18 cellular contexts compared by ENCODE assay signal in genomic region chr17:48014603-48015037, GRCh38. TPM values are rescaled to one million over a fixed set of nuclear protein-coding genes. Genes with fewer than 3 reads are reported as not detected.
A peak's percentile ranks its signal among the peaks of the same experiment; 100 is the strongest.
DNase-seq lines count a peak whose midpoint lies in the region; ATAC-seq and TF ChIP-seq lines count a peak whose summit lies in the region.
"Had no signal": no experiment of that assay in that cellular context is flagged by ENCODE, and none has a peak within 500 bp of the region (broad histone marks: within the 10 kb centered on the region; RNA-seq: fewer than 3 reads in every experiment).

No MANE protein-coding gene starts in this region.

- no peak for ATAC-seq in stimulated activated memory B cell treated with anti-CD40 and anti-IgM and Interleukin-4, amounts not matched to agents 10 μg/mL and 1 μg/mL and 100 μg/mL, for 72 hours
- ATAC-seq in GM18498 (IDR thresholded peaks at IDR 0.05; ENCODE audit: unreplicated experiment) (no peak), GM18520 (IDR thresholded peaks at IDR 0.05; ENCODE audit: unreplicated experiment) (no peak)
- ATAC-seq: pancreas had no signal

- no peak overlapping the region for H3K4me3 Mint-ChIP-seq in stimulated activated memory B cell treated with anti-CD40 and anti-IgM and Interleukin-4, amounts not matched to agents 10 μg/mL and 1 μg/mL and 100 μg/mL, for 72 hours
- H3K4me3 Mint-ChIP-seq: activated CD4-positive, alpha-beta T cell treated with anti-CD3 and anti-CD28 coated beads, Interleukin-2, amount 10 ng/mL, durations not matched to agents 24 days and 14 days; activated naive CD8-positive, alpha-beta T cell; CD8-positive, alpha-beta memory T cell had no signal

- no peaks in the 10 kb centered on the region for H3K9me3 Mint-ChIP-seq in stimulated activated memory B cell treated with anti-CD40 and anti-IgM and Interleukin-4, amounts not matched to agents 10 μg/mL and 1 μg/mL and 100 μg/mL, for 72 hours
- H3K9me3 Mint-ChIP-seq: activated CD4-positive, alpha-beta T cell treated with anti-CD3 and anti-CD28 coated beads, Interleukin-2, amount 10 ng/mL, durations not matched to agents 24 days and 14 days; CD8-positive, alpha-beta memory T cell had no signal

- TF ChIP-seq CTCF in dorsolateral prefrontal cortex (IDR thresholded peaks at IDR 0.05 in 54 of 56, conservative IDR thresholded peaks at IDR 0.05 in 2 of 56; ENCODE audit: low read depth in 1 of 56, partially characterized antibody in 56 of 56): no peak

- no peaks in the 10 kb centered on the region for H3K27me3 ChIP-seq in dorsolateral prefrontal cortex
- H3K27me3 ChIP-seq: pancreas had no signal

- peaks cover 23% of the 10 kb centered on the region for H3K4me1 Mint-ChIP-seq in stimulated activated memory B cell treated with anti-CD40 and anti-IgM and Interleukin-4, amounts not matched to agents 10 μg/mL and 1 μg/mL and 100 μg/mL, for 72 hours

- no peak overlapping the region for H3K4me3 ChIP-seq in dorsolateral prefrontal cortex
- H3K4me3 ChIP-seq: pancreas had no signal

- DNase-seq in NCI-H82 treated with DMSO at 0.1 percent for 48 hours (lab: John Stamatoyannopoulos, UW; ENCODE audit: unreplicated experiment) (peak; percentile 77), NCI-H82 (lab: John Stamatoyannopoulos, UW) (no peak), NCI-H2107 (lab: John Stamatoyannopoulos, UW) (peak; percentile 56), dorsolateral prefrontal cortex (no peak), cortex of kidney (lab: John Stamatoyannopoulos, UW) (no peak)
- DNase-seq: activated CD4-positive, alpha-beta T cell treated with anti-CD3 and anti-CD28 coated beads, Interleukin-2, amount 10 ng/mL, durations not matched to agents 24 days and 14 days; CD8-positive, alpha-beta memory T cell; hippocampal formation; kidney glomerular epithelial cell; NCI-H2081 treated with DMSO at 0.1 percent for 48 hours; pancreas; stimulated activated naive CD4-positive, alpha-beta T cell treated with Interleukin-2 at 50 U/mL for 16 hours; T1000 had no signal

- H3K27ac ChIP-seq in dorsolateral prefrontal cortex: peak overlapping the region in 38 of 59 donors; percentile 1 to 77 (median 54)
- H3K27ac ChIP-seq: HL-60, pancreas had no signal

- peak overlapping the region; percentile 2 for H3K27ac Mint-ChIP-seq in stimulated activated memory B cell treated with anti-CD40 and anti-IgM and Interleukin-4, amounts not matched to agents 10 μg/mL and 1 μg/mL and 100 μg/mL, for 72 hours
- H3K27ac Mint-ChIP-seq: activated CD4-positive, alpha-beta T cell treated with anti-CD3 and anti-CD28 coated beads, Interleukin-2, amount 10 ng/mL, durations not matched to agents 24 days and 14 days; activated naive CD8-positive, alpha-beta T cell; CD8-positive, alpha-beta memory T cell had no signal

- intact Hi-C loops in dorsolateral prefrontal cortex (cut with DNase I): no loop called here

- H3K36me3 Mint-ChIP-seq in stimulated activated memory B cell treated with anti-CD40 and anti-IgM and Interleukin-4, amounts not matched to agents 10 μg/mL and 1 μg/mL and 100 μg/mL, for 72 hours: no peaks in the 10 kb centered on the region
- H3K36me3 Mint-ChIP-seq: activated naive CD8-positive, alpha-beta T cell; CD8-positive, alpha-beta memory T cell had no signal

- H3K27me3 Mint-ChIP-seq in stimulated activated memory B cell treated with anti-CD40 and anti-IgM and Interleukin-4, amounts not matched to agents 10 μg/mL and 1 μg/mL and 100 μg/mL, for 72 hours: peaks cover 16% of the 10 kb centered on the region

RNA-seq across cellular contexts. Expression of gene COPZ2, which starts 23.0 kb away (rescaled TPM):
- total RNA-seq in dorsolateral prefrontal cortex: 10 to 100 TPM in 59 of 120 experiments, 1 to 10 TPM in 61; 3.8 to 22.7 (median 9.8) TPM

RNA-seq across cellular contexts. Expression of gene NFE2L1, which starts 33.5 kb away (rescaled TPM):
- 100 to 1,000 TPM; 120 to 279 (median 205) TPM for total RNA-seq in dorsolateral prefrontal cortex

RNA-seq across cellular contexts. Expression of gene CDK5RAP3, which starts 43.7 kb away (rescaled TPM):
- total RNA-seq in dorsolateral prefrontal cortex: 100 to 1,000 TPM in 119 of 120 experiments, 10 to 100 TPM in 1; 99.4 to 256 (median 180) TPM

RNA-seq across cellular contexts. Expression of gene PRR15L, which starts 56.9 kb away (rescaled TPM):
- total RNA-seq in dorsolateral prefrontal cortex: under 1 TPM in 1 of 120 experiments, not detected in 119; 0.33 TPM
- total RNA-seq: activated CD4-positive, alpha-beta T cell treated with anti-CD3 and anti-CD28 coated beads, Interleukin-2, amount 10 ng/mL, durations not matched to agents 24 days and 14 days; CD8-positive, alpha-beta memory T cell had no signal

Comparison
In these comparisons a context has a peak if more than half of its experiments do, and no peak if none do; other contexts are left out.
1. DNase-seq: peak in NCI-H82 treated with DMSO at 0.1 percent for 48 hours (single experiment) and NCI-H2107 (single experiment); none in NCI-H82 (single experiment), dorsolateral prefrontal cortex (0 of 10) and cortex of kidney (single experiment).